Comparison of ENCODE assay signal across 10 cellular contexts in the genomic region with DNA sequence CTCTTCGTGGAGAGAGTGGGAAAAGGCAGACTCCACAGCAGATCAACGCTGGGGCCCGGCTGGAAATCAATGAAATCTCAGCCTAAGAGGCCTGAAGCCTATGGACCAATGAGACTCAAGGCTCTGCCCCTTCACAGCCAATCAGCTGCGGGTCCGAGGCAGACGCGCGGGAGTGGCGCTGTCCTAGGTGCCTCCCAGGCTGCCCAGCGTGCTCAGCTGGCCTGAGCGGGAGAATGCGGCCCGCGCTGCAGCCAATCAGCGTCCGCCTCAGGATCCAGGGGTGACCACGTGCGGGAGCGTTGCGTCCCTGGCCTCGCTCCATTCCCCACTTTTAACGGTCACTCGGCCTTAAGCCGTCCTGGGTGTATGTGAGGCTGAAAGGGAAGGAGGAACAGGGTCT. TPM values are rescaled to one million over a fixed set of nuclear protein-coding genes. Genes with fewer than 3 reads are reported as not detected.
DNase-seq lines count a peak whose midpoint lies in the region; ATAC-seq, FAIRE-seq and TF ChIP-seq lines count a peak whose summit lies in the region.
"Had no signal": no experiment of that assay in that cellular context is flagged by ENCODE, and none has a peak within 500 bp of the region (broad histone marks: within the 10 kb centered on the region; RNA-seq: fewer than 3 reads in every experiment).

A gene with protein sequence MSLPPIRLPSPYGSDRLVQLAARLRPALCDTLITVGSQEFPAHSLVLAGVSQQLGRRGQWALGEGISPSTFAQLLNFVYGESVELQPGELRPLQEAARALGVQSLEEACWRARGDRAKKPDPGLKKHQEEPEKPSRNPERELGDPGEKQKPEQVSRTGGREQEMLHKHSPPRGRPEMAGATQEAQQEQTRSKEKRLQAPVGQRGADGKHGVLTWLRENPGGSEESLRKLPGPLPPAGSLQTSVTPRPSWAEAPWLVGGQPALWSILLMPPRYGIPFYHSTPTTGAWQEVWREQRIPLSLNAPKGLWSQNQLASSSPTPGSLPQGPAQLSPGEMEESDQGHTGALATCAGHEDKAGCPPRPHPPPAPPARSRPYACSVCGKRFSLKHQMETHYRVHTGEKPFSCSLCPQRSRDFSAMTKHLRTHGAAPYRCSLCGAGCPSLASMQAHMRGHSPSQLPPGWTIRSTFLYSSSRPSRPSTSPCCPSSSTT (plus strand): TSS at position 341 of the 400 bp plus-strand sequence. CDS start 10,069 bp downstream, outside the sequence.

- CTCF ChIA-PET in OCI-LY7 (lab: Charles Lee; ENCODE audit: unreplicated experiment), result no interaction called here

- DNase-seq in activated T-cell treated with anti-CD3 and anti-CD28 coated beads, Interleukin-2, amount 50 U/mL, for 72 hours, result peak in 1 of 2 donors; percentile 36
- DNase-seq in activated T-cell treated with anti-CD3 and anti-CD28 coated beads, Interleukin-2, amount 50 U/mL, for 24 hours, result no peak
- DNase-seq in OCI-LY7 (ENCODE audit: low spot score), result no peak
- DNase-seq in colonic mucosa, result peak; percentile 42
- DNase-seq in pancreas, result peak in 2 of 6 donors; percentile 38 to 69
- DNase-seq in chondrocyte (ENCODE audit: low spot score), result no peak

- H2AFZ ChIP-seq in OCI-LY7 (ENCODE audit: low read length), result 0 out of 2 replicates have a peak within 1 kb of the TSS, but pooled peaks have one; percentile 85

- intact Hi-C loops in OCI-LY7 (cut with micrococcal nuclease; ENCODE audit: unreplicated experiment) (no loop called here), colonic mucosa (cut with DNase I) (no loop called here), pancreas (cut with DNase I) (no loop called here)

- FAIRE-seq in pancreas (lab: Jason Lieb, UNC), result no peak

- H3K4me3 ChIP-seq in OCI-LY7 (ENCODE audit: low read depth, low read length, poor library complexity, severe bottlenecking) (no peak within 1 kb of the TSS), colonic mucosa (no peak within 1 kb of the TSS), pancreas (no peak within 1 kb of the TSS)

- no peak within 1 kb of the TSS for H3K4me3 Mint-ChIP-seq in activated T-cell treated with anti-CD3 and anti-CD28 coated beads, Interleukin-2, amount 50 U/mL, for 72 hours
- H3K4me3 Mint-ChIP-seq in activated T-cell treated with anti-CD3 and anti-CD28 coated beads, Interleukin-2, amount 50 U/mL, for 24 hours, result no peak within 1 kb of the TSS
- H3K4me3 Mint-ChIP-seq in chondrocyte (ENCODE audit: unreplicated experiment), result no peak within 1 kb of the TSS

- TF ChIP-seq CTCF in OCI-LY7 (conservative IDR thresholded peaks at IDR 0.05; ENCODE audit: low read length), result no peak
- no peak for TF ChIP-seq CTCF in colonic mucosa (IDR thresholded peaks at IDR 0.05)
- TF ChIP-seq CTCF in pancreas (IDR thresholded peaks at IDR 0.05), result no peak
- TF ChIP-seq CTCF in chondrocyte (IDR thresholded peaks at IDR 0.05), result no peak

- BruUV-seq in OCI-LY7 (replicated peaks; lab: Mats Ljungman, UMichigan), result no TSS peak

- H3K79me2 ChIP-seq in OCI-LY7 (ENCODE audit: insufficient read depth, low read depth, low read length), result no peaks in the 10 kb centered on the region

- no peak within 1 kb of the TSS for H3K9ac ChIP-seq in colonic mucosa (ENCODE audit: low read depth in 2 of 2, low read length in 2 of 2)

- H3K4me1 Mint-ChIP-seq in activated T-cell treated with anti-CD3 and anti-CD28 coated beads, Interleukin-2, amount 50 U/mL, for 72 hours (ENCODE audit: low read depth), result peaks cover 24% of the 10 kb centered on the region
- peaks cover 17% of the 10 kb centered on the region for H3K4me1 Mint-ChIP-seq in activated T-cell treated with anti-CD3 and anti-CD28 coated beads, Interleukin-2, amount 50 U/mL, for 24 hours (ENCODE audit: low read depth)
- H3K4me1 Mint-ChIP-seq in chondrocyte (ENCODE audit: low read depth), result peaks cover 3% of the 10 kb centered on the region

- H3K27me3 ChIP-seq in colonic mucosa (no peaks in the 10 kb centered on the region), pancreas (no peaks in the 10 kb centered on the region)

- H3K4me1 ChIP-seq in OCI-LY7 (ENCODE audit: insufficient read depth, low read length, poor library complexity, severe bottlenecking) (peaks cover 15% of the 10 kb centered on the region), colonic mucosa (no peaks in the 10 kb centered on the region), pancreas (peaks cover 0 to 6% (median 3%) of the 10 kb centered on the region in 3 donors)

- H3K36me3 ChIP-seq in OCI-LY7 (ENCODE audit: insufficient read depth, low read length) (no peaks in the 10 kb centered on the region), colonic mucosa (no peaks in the 10 kb centered on the region), pancreas (no peaks in the 10 kb centered on the region)

- H3K36me3 Mint-ChIP-seq in activated T-cell treated with anti-CD3 and anti-CD28 coated beads, Interleukin-2, amount 50 U/mL, for 72 hours (ENCODE audit: insufficient read depth in 2 of 2), result peaks cover 3% of the 10 kb centered on the region in 2 donors
- peaks cover 3% of the 10 kb centered on the region for H3K36me3 Mint-ChIP-seq in activated T-cell treated with anti-CD3 and anti-CD28 coated beads, Interleukin-2, amount 50 U/mL, for 24 hours (ENCODE audit: low read depth)
- H3K36me3 Mint-ChIP-seq in chondrocyte (ENCODE audit: low read depth), result no peaks in the 10 kb centered on the region

- no peaks in the 10 kb centered on the region for H3K9me3 ChIP-seq in OCI-LY7 (ENCODE audit: low read length)
- H3K9me3 ChIP-seq in colonic mucosa, result no peaks in the 10 kb centered on the region
- no peaks in the 10 kb centered on the region for H3K9me3 ChIP-seq in pancreas

- H3K27ac ChIP-seq in OCI-LY7 (ENCODE audit: low read depth, low read length, poor library complexity, severe bottlenecking) (no peak within 1 kb of the TSS), colonic mucosa (no peak within 1 kb of the TSS), pancreas (peak within 1 kb of the TSS in 3 of 4 donors; percentile 77 to 87 (median 77))

- H3K4me2 ChIP-seq in OCI-LY7 (ENCODE audit: low read length), result no peak within 1 kb of the TSS

- no peaks in the 10 kb centered on the region for H3K27me3 Mint-ChIP-seq in activated T-cell treated with anti-CD3 and anti-CD28 coated beads, Interleukin-2, amount 50 U/mL, for 72 hours (ENCODE audit: low read depth)
- no peaks in the 10 kb centered on the region for H3K27me3 Mint-ChIP-seq in activated T-cell treated with anti-CD3 and anti-CD28 coated beads, Interleukin-2, amount 50 U/mL, for 24 hours
- H3K27me3 Mint-ChIP-seq in chondrocyte (ENCODE audit: low read depth), result no peaks in the 10 kb centered on the region

- H3K27ac Mint-ChIP-seq in activated T-cell treated with anti-CD3 and anti-CD28 coated beads, Interleukin-2, amount 50 U/mL, for 72 hours, result no peak within 1 kb of the TSS
- no peak within 1 kb of the TSS for H3K27ac Mint-ChIP-seq in activated T-cell treated with anti-CD3 and anti-CD28 coated beads, Interleukin-2, amount 50 U/mL, for 24 hours
- no peak within 1 kb of the TSS for H3K27ac Mint-ChIP-seq in chondrocyte (ENCODE audit: unreplicated experiment)
- H3K27ac Mint-ChIP-seq: nephron had no signal

- H3K9me2 ChIP-seq in OCI-LY7 (ENCODE audit: insufficient read depth, low read length), result no peaks in the 10 kb centered on the region

- peaks cover 0 to 2% of the 10 kb centered on the region in 2 donors for H3K9me3 Mint-ChIP-seq in activated T-cell treated with anti-CD3 and anti-CD28 coated beads, Interleukin-2, amount 50 U/mL, for 72 hours
- no peaks in the 10 kb centered on the region for H3K9me3 Mint-ChIP-seq in activated T-cell treated with anti-CD3 and anti-CD28 coated beads, Interleukin-2, amount 50 U/mL, for 24 hours
- no peaks in the 10 kb centered on the region for H3K9me3 Mint-ChIP-seq in chondrocyte (ENCODE audit: low read depth)
- H3K9me3 Mint-ChIP-seq: nephron had no signal

- 59 to 64% methylated on average over 24 of the region's 24 CpGs for WGBS in pancreas, 2 donors

- H4K20me1 ChIP-seq in OCI-LY7 (ENCODE audit: insufficient read depth, low read length), result no peaks in the 10 kb centered on the region

- no peak for ATAC-seq in activated T-cell treated with anti-CD3 and anti-CD28 coated beads, Interleukin-2, amount 50 U/mL, for 72 hours (replicated peaks in 1 of 2)
- ATAC-seq in pancreas (no peak), GM18867 (IDR thresholded peaks at IDR 0.05; ENCODE audit: unreplicated experiment) (no peak), HG03439 (IDR thresholded peaks at IDR 0.05; ENCODE audit: unreplicated experiment) (no peak)

- POLR2A ChIA-PET in OCI-LY7 (lab: Charles Lee), result no interaction called here

RNA-seq across cellular contexts. Expression of the gene that starts here (rescaled TPM):
- total RNA-seq in activated T-cell treated with anti-CD3 and anti-CD28 coated beads, Interleukin-2, amount 50 U/mL, for 72 hours, result 100 to 1,000 TPM; 147 to 192 TPM
- not detected in 2 replicates for total RNA-seq in OCI-LY7 (2014; rRNA removed; shearing (Covaris generic))
- total RNA-seq in OCI-LY7 (2022) (not detected in 2 replicates), colonic mucosa (under 1 TPM in 1 of 2 donors, not detected in 1; 0.32 TPM), pancreas (under 1 TPM in 1 of 6 donors, not detected in 5; 0.13 TPM), chondrocyte (not detected in 3 replicates)
- polyA plus RNA-seq in pancreas, result under 1 TPM in 1 of 2 donors, not detected in 1; 0.14 TPM
- total RNA-seq: epithelial cell of proximal tubule had no signal

Comparison
In these comparisons a context has a peak if more than half of its experiments do, and no peak if none do; other contexts are left out.
1. RNA of the gene that starts here (total RNA-seq): 147 to 192 TPM in activated T-cell treated with anti-CD3 and anti-CD28 coated beads, Interleukin-2, amount 50 U/mL, for 72 hours; 0.32 TPM in colonic mucosa, not detected in chondrocyte, 0.13 TPM in pancreas and not detected in OCI-LY7; every median in the first group is over 100 times any median in the second.
2. Peak in DNase-seq in colonic mucosa; RNA of the gene not detected or under 1 TPM.
3. H3K27ac ChIP-seq: peak in pancreas (3 of 4); none in OCI-LY7 (single experiment) and colonic mucosa (single experiment).